In the genomic region with DNA sequence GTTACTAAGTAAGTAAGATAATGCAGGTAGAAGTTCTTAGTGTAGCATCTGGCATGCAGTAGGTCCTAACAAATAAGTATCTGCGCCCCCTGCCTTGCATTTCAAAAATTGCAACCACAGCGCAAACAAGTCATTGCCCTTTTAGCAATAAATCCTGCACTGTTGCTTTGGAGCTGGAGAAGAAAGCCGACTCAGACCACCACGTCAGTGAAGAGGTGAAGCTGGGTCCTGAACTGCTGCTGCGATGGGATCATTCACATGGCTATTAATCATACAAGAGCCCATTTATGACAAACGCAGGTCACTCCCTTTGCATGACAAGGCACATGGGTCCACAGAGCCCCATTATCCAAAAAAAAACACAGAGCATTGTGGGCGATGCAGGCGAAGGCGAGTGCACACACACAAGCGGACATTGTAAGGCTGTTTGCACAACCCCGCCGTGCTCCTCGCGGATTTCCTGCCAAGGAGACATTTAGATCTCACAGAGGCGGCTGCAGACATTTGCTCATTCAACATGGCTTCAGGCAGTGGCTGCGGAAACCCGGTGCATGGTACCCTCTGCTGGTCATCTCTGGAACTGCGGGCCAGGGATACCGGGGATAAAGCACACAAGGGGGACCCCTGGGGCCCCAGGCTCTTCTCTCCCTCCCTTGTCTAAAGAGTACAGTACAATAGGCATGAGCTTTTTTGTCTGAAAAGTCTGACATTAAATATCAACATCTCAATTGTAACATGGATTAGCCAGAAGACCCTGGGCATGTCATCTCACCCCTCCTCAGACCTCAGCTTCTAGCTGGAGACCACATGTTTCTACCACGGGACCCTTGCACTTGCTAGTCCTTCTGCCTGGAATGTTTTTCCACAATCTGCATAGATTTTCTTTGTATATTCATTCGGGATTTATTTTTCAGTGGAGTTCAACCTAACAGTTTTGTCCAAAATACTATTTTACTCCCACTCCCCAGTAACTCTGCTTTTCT, we compare ENCODE assay signal across 8 cellular contexts. TPM values are rescaled to one million over a fixed set of nuclear protein-coding genes. Genes with fewer than 3 reads are reported as not detected.
DNase-seq lines count a peak whose midpoint lies in the region; ATAC-seq and TF ChIP-seq lines count a peak whose summit lies in the region.

No MANE protein-coding gene starts in this region.

- no peaks in the 10 kb centered on the region for H3K4me1 ChIP-seq in mucosa of descending colon (ENCODE audit: low read depth)

- H3K9me3 ChIP-seq in mucosa of descending colon = no peaks in the 10 kb centered on the region

- peak; percentile 94 for TF ChIP-seq CTCF in mucosa of descending colon (IDR thresholded peaks at IDR 0.05)

- no peak overlapping the region for H3K27ac ChIP-seq in epithelial cell of prostate

- DNase-seq in COR-L47 (lab: John Stamatoyannopoulos, UW) (peak; percentile 81), HPDE6-E6E7 (ENCODE audit: extremely low spot score) (peak; percentile 73), NOMO-1 (lab: John Stamatoyannopoulos, UW; ENCODE audit: unreplicated experiment in 2 of 2) (peak; percentile 63 to 71), epithelial cell of prostate (ENCODE audit: low read depth, low spot score) (peak; percentile 24), mucosa of descending colon (peak; percentile 79 to 89 (median 89))
- DNase-seq in activated CD8-positive, alpha-beta memory T cell treated with anti-CD3 and anti-CD28 coated beads, Interleukin-2, amount 50 U/mL, for 24 hours (ENCODE audit: extremely low read depth) = peak; percentile 66
- DNase-seq in stimulated activated CD8-positive, alpha-beta memory T cell treated with anti-CD3 and anti-CD28 coated beads, Interleukin-4, amount 100 ng/mL, for 24 hours (ENCODE audit: low read depth) = peak; percentile 75

- intact Hi-C loops in mucosa of descending colon (cut with DNase I, micrococcal nuclease) = no loop called here

- no peaks in the 10 kb centered on the region for H3K36me3 ChIP-seq in mucosa of descending colon (ENCODE audit: low read depth)

- H3K4me3 ChIP-seq in mucosa of descending colon = no peak overlapping the region

- ATAC-seq in GM19468 (IDR thresholded peaks at IDR 0.05; ENCODE audit: extremely low read depth, unreplicated experiment) = peak; percentile 74
- ATAC-seq in mucosa of descending colon = peak; percentile 96

RNA-seq across cellular contexts. Expression of a gene that starts 56.7 kb away (rescaled TPM):
- total RNA-seq in mucosa of descending colon = 10 to 100 TPM in 1 of 3 donors, 1 to 10 TPM in 2; 2.2 to 18.0 (median 3.5) TPM

Comparison
In these comparisons a context has a peak if more than half of its experiments do, and no peak if none do; other contexts are left out.
1. DNase-seq: peak in every context shown above with its lines; median percentile 89 in mucosa of descending colon; 81 in COR-L47; 75 in stimulated activated CD8-positive, alpha-beta memory T cell treated with anti-CD3 and anti-CD28 coated beads, Interleukin-4, amount 100 ng/mL, for 24 hours; 73 in HPDE6-E6E7; 67 in NOMO-1; 66 in activated CD8-positive, alpha-beta memory T cell treated with anti-CD3 and anti-CD28 coated beads, Interleukin-2, amount 50 U/mL, for 24 hours; 24 in epithelial cell of prostate.